ENCODE assay signal across 8 cellular contexts in genomic region chr19:55504252-55504603, GRCh38. TPM values are rescaled to one million over a fixed set of nuclear protein-coding genes. Genes with fewer than 3 reads are reported as not detected.
DNase-seq lines count a peak whose midpoint lies in the region; TF ChIP-seq lines count a peak whose summit lies in the region.
"Had no signal": no experiment of that assay in that cellular context is flagged by ENCODE, and none has a peak within 500 bp of the region (broad histone marks: within the 10 kb centered on the region; RNA-seq: fewer than 3 reads in every experiment).

No MANE protein-coding gene starts in this region.

- TF ChIP-seq CTCF in Peyer's patch (IDR thresholded peaks at IDR 0.05) (no peak), esophagus muscularis mucosa (IDR thresholded peaks at IDR 0.05) (peak in 1 of 3 experiments; percentile 2), tibial artery (IDR thresholded peaks at IDR 0.05) (no peak)

- no peaks in the 10 kb centered on the region for H3K27me3 ChIP-seq in GM23248 (replicated peaks; ENCODE audit: insufficient read depth)
- H3K27me3 ChIP-seq in Peyer's patch: no peaks in the 10 kb centered on the region
- no peaks in the 10 kb centered on the region for H3K27me3 ChIP-seq in esophagus muscularis mucosa
- H3K27me3 ChIP-seq in tibial artery: peaks cover 0 to 10% of the 10 kb centered on the region in 2 donors

- in situ Hi-C loops in GM23248 (cut with MboI): no loop called here

- no peaks in the 10 kb centered on the region for H3K9me3 ChIP-seq in GM23248 (ENCODE audit: low read depth)
- no peaks in the 10 kb centered on the region for H3K9me3 ChIP-seq in Peyer's patch
- no peaks in the 10 kb centered on the region for H3K9me3 ChIP-seq in esophagus muscularis mucosa
- no peaks in the 10 kb centered on the region for H3K9me3 ChIP-seq in tibial artery

- no peaks in the 10 kb centered on the region for H3K9me2 ChIP-seq in GM23248 (ENCODE audit: insufficient read depth)

- intact Hi-C loops in esophagus muscularis mucosa (cut with DNase I): loop anchor here (1.0 to 5.0 kb wide), 2 partner anchors 37 to 362 kb away; no protein-coding TSS in a partner anchor
- intact Hi-C loops in tibial artery (cut with DNase I; ENCODE audit: low total_unique reads): loop anchor here (2.0 to 5.0 kb wide), 2 partner anchors 37 to 357 kb away; partner anchors contain the start of gene TNNT1

- H3K4me2 ChIP-seq in GM23248 (ENCODE audit: unreplicated experiment): peak overlapping the region; percentile 84

- peak overlapping the region; percentile 76 for H3K4me3 ChIP-seq in GM23248
- peak overlapping the region in 3 of 4 donors; percentile 49 to 57 (median 50) for H3K4me3 ChIP-seq in Peyer's patch
- H3K4me3 ChIP-seq in esophagus muscularis mucosa: peak overlapping the region; percentile 57 to 62 (median 61)
- H3K4me3 ChIP-seq in skin epidermis: peak overlapping the region in 6 of 7 experiments; percentile 13 to 44 (median 30)
- H3K4me3 ChIP-seq in tibial artery: peak overlapping the region in 1 of 2 donors; percentile 60

- H3K9ac ChIP-seq in GM23248: no peak overlapping the region

- H3K36me3 ChIP-seq in GM23248 (ENCODE audit: low read depth) (no peaks in the 10 kb centered on the region), Peyer's patch (no peaks in the 10 kb centered on the region), esophagus muscularis mucosa (peaks cover 0 to 30% (median 22%) of the 10 kb centered on the region in 4 donors), tibial artery (peaks cover 0 to 8% (median 0%) of the 10 kb centered on the region in 3 donors)

- no peak overlapping the region for H2AFZ ChIP-seq in GM23248

- no peaks in the 10 kb centered on the region for H4K20me1 ChIP-seq in GM23248 (ENCODE audit: insufficient read depth)

- 0 out of 2 replicates have a peak, but pooled peaks cover 6% of the 10 kb centered on the region for H3F3A ChIP-seq in GM23248 (ENCODE audit: insufficient read depth)

- DNase-seq in GM23248 (no peak), Peyer's patch (no peak), esophagus muscularis mucosa (ENCODE audit: extremely low spot score) (no peak), GM03348 (ENCODE audit: low spot score) (no peak), tibial artery (no peak), NCI-H524 treated with DMSO at 0.1 percent for 48 hours (lab: John Stamatoyannopoulos, UW) (no peak)

- no peaks in the 10 kb centered on the region for H3K4me1 ChIP-seq in GM23248 (ENCODE audit: insufficient read depth)
- H3K4me1 ChIP-seq in Peyer's patch: peaks cover 0 to 4% (median 2%) of the 10 kb centered on the region in 4 donors
- peaks cover 8 to 16% (median 12%) of the 10 kb centered on the region in 4 donors for H3K4me1 ChIP-seq in esophagus muscularis mucosa
- H3K4me1 ChIP-seq in tibial artery: peaks cover 0 to 13% (median 4%) of the 10 kb centered on the region in 4 donors

- H3K27ac ChIP-seq in GM23248: no peak overlapping the region
- peak overlapping the region in 2 of 4 donors; percentile 75 to 90 for H3K27ac ChIP-seq in Peyer's patch
- peak overlapping the region; percentile 78 to 90 (median 86) for H3K27ac ChIP-seq in esophagus muscularis mucosa (replicated peaks in 1 of 4)
- peak overlapping the region in 5 of 21 experiments; percentile 45 to 84 (median 66) for H3K27ac ChIP-seq in skin epidermis
- H3K27ac ChIP-seq in tibial artery: no peak overlapping the region

- TF ChIP-seq POLR2A in Peyer's patch (IDR thresholded peaks at IDR 0.05) (no peak), esophagus muscularis mucosa (IDR thresholded peaks at IDR 0.05; ENCODE audit: low read depth) (no peak)

- TF ChIP-seq EP300 in esophagus muscularis mucosa (IDR thresholded peaks at IDR 0.05): no peak

- no peaks in the 10 kb centered on the region for H3K79me2 ChIP-seq in GM23248 (ENCODE audit: insufficient read depth)

- 31 to 32% methylated on average over 13 of the region's 13 CpGs for WGBS in GM23248 (ENCODE audit: low coverage in 1 of 2, low lambda C conversion rate in 2 of 2, missing lambda C conversion rate in 2 of 2), 2 experiments
- WGBS in esophagus muscularis mucosa: 47% methylated on average over 10 of the region's 13 CpGs

RNA-seq across cellular contexts. Expression of gene SSC5D, which starts 16.0 kb away (rescaled TPM):
- total RNA-seq in GM23248 (2014; rRNA removed; shearing (Covaris generic)): 12.6 and 14.4 TPM in 2 replicates
- 9.8 and 10.0 TPM in 2 replicates for polyA plus RNA-seq in GM23248 (2016; fragmentation: Nextera tagmentation; extraction: Ambion mirVana)
- 10 to 100 TPM in 1 of 4 donors, 1 to 10 TPM in 3; 2.8 to 10.3 (median 5.0) TPM for total RNA-seq in Peyer's patch
- 10 to 100 TPM in 3 of 4 donors, 1 to 10 TPM in 1; 9.5 to 41.2 (median 14.6) TPM for total RNA-seq in esophagus muscularis mucosa

RNA-seq across cellular contexts. Expression of gene NAT14, which starts 19.2 kb away (rescaled TPM):
- total RNA-seq in GM23248 (2014; rRNA removed; shearing (Covaris generic)): 13.4 and 13.9 TPM in 2 replicates
- polyA plus RNA-seq in GM23248 (2016; fragmentation: Nextera tagmentation; extraction: Ambion mirVana): 11.1 and 12.0 TPM in 2 replicates
- 1 to 10 TPM; 1.4 to 7.4 (median 3.0) TPM for total RNA-seq in Peyer's patch
- total RNA-seq in esophagus muscularis mucosa: 10 to 100 TPM in 3 of 4 donors, 1 to 10 TPM in 1; 5.8 to 14.2 (median 10.2) TPM

RNA-seq across cellular contexts. Expression of gene ZNF628, which starts 27.8 kb away (rescaled TPM):
- 1.7 and 4.3 TPM in 2 replicates for total RNA-seq in GM23248 (2014; rRNA removed; shearing (Covaris generic))
- 1.1 TPM in 2 replicates for polyA plus RNA-seq in GM23248 (2016; fragmentation: Nextera tagmentation; extraction: Ambion mirVana)
- total RNA-seq in Peyer's patch (10 to 100 TPM; 10.1 to 47.0 (median 15.5) TPM), esophagus muscularis mucosa (10 to 100 TPM in 3 of 4 donors, 1 to 10 TPM in 1; 5.1 to 16.6 (median 11.9) TPM)

RNA-seq across cellular contexts. Expression of gene SBK2, which starts 32.7 kb away (rescaled TPM):
- total RNA-seq in GM23248 (2014; rRNA removed; shearing (Covaris generic)): not detected in 2 replicates
- not detected in 2 replicates for polyA plus RNA-seq in GM23248 (2016; fragmentation: Nextera tagmentation; extraction: Ambion mirVana)
- total RNA-seq in Peyer's patch (not detected), esophagus muscularis mucosa (not detected)
- total RNA-seq: posterior vena cava had no signal

RNA-seq across cellular contexts. Expression of gene C19orf85, which starts 39.7 kb away (rescaled TPM):
- total RNA-seq in GM23248 (2014; rRNA removed; shearing (Covaris generic)): not detected in 2 replicates
- polyA plus RNA-seq in GM23248 (2016; fragmentation: Nextera tagmentation; extraction: Ambion mirVana): not detected in 2 replicates
- total RNA-seq in Peyer's patch: not detected
- total RNA-seq in esophagus muscularis mucosa: not detected
- total RNA-seq: posterior vena cava had no signal

Comparison
In these comparisons a context has a peak if more than half of its experiments do, and no peak if none do; other contexts are left out.
1. H3K27ac ChIP-seq: peak in esophagus muscularis mucosa (4 of 4); none in GM23248 (single experiment) and tibial artery (0 of 2).